ENCODE assay signal across 10 cellular contexts in genomic region chr9:22452415-22453010, GRCh38. TPM values are rescaled to one million over a fixed set of nuclear protein-coding genes. Genes with fewer than 3 reads are reported as not detected.
DNase-seq lines count a peak whose midpoint lies in the region; FAIRE-seq and TF ChIP-seq lines count a peak whose summit lies in the region.
"Had no signal": no experiment of that assay in that cellular context is flagged by ENCODE, and none has a peak within 500 bp of the region (broad histone marks: within the 10 kb centered on the region; RNA-seq: fewer than 3 reads in every experiment).

No MANE protein-coding gene starts in this region.

- no peaks in the 10 kb centered on the region for H4K20me1 ChIP-seq in GM23248 (ENCODE audit: insufficient read depth)

- H3K9me2 ChIP-seq in GM23248 (ENCODE audit: insufficient read depth), result no peaks in the 10 kb centered on the region

- peaks cover 5% of the 10 kb centered on the region for H3K36me3 Mint-ChIP-seq in glutamatergic neuron (ENCODE audit: unreplicated experiment)

- WGBS in GM23248 (ENCODE audit: low coverage in 1 of 2, low lambda C conversion rate in 2 of 2, missing lambda C conversion rate in 2 of 2), 2 experiments, result 1 to 2% methylated on average over 4 of the region's 4 CpGs
- WGBS in small intestine, 3 donors, result 8 to 18% (median 14%) methylated on average over 4 of the region's 4 CpGs

- H3K4me3 ChIP-seq in GM23248, result no peak overlapping the region
- no peak overlapping the region for H3K4me3 ChIP-seq in small intestine (ENCODE audit: low read depth in 1 of 2, low read length in 2 of 2)
- H3K4me3 ChIP-seq: skin epidermis had no signal

- H3K36me3 ChIP-seq in GM23248 (ENCODE audit: low read depth) (no peaks in the 10 kb centered on the region), small intestine (ENCODE audit: control insufficient read depth in 2 of 2, insufficient read depth in 2 of 2, low read length in 2 of 2) (no peaks in the 10 kb centered on the region)

- H3K27me3 ChIP-seq in GM23248 (replicated peaks; ENCODE audit: insufficient read depth) (peaks cover 37% of the 10 kb centered on the region), small intestine (ENCODE audit: control insufficient read depth in 2 of 2, insufficient read depth in 2 of 2, low read length in 2 of 2) (no peaks in the 10 kb centered on the region)

- no peaks in the 10 kb centered on the region for H3K79me2 ChIP-seq in GM23248 (ENCODE audit: insufficient read depth)

- peaks cover 14% of the 10 kb centered on the region for H3K9me3 Mint-ChIP-seq in glutamatergic neuron (ENCODE audit: unreplicated experiment)
- H3K9me3 Mint-ChIP-seq: T-helper 1 cell treated with Interleukin-12 subunit alpha and Interleukin-12 subunit beta and Interleukin-4 antibody, amounts not matched to agents 30 μg/mL and 1 μg/mL, for 36 hours had no signal

- H3K27ac Mint-ChIP-seq in glutamatergic neuron (ENCODE audit: unreplicated experiment), result peak overlapping the region; percentile 64
- H3K27ac Mint-ChIP-seq: T-helper 1 cell treated with Interleukin-12 subunit alpha and Interleukin-12 subunit beta and Interleukin-4 antibody, amounts not matched to agents 30 μg/mL and 1 μg/mL, for 36 hours had no signal

- H3K4me1 ChIP-seq in GM23248 (ENCODE audit: insufficient read depth), result no peaks in the 10 kb centered on the region
- no peaks in the 10 kb centered on the region for H3K4me1 ChIP-seq in small intestine (ENCODE audit: control insufficient read depth in 2 of 2, insufficient read depth in 1 of 2, low read depth in 1 of 2, low read length in 1 of 2)

- FAIRE-seq in small intestine (lab: Jason Lieb, UNC) (peak; percentile 95), GM19239 (lab: Jason Lieb, UNC) (no peak)

- no peaks in the 10 kb centered on the region for H3K27me3 Mint-ChIP-seq in glutamatergic neuron (ENCODE audit: unreplicated experiment)

- TF ChIP-seq CTCF in glutamatergic neuron (IDR thresholded peaks at IDR 0.05; ENCODE audit: partially characterized antibody, unreplicated experiment), result peak; percentile 96

- DNase-seq in DMS114 treated with DMSO at 0.1 percent for 48 hours (lab: John Stamatoyannopoulos, UW; ENCODE audit: unreplicated experiment) (peak; percentile 21), GM23248 (peak; percentile 46), NCI-H1105 treated with DMSO at 0.1 percent for 48 hours (lab: John Stamatoyannopoulos, UW) (peak; percentile 30), glutamatergic neuron (peak; percentile 63), small intestine (peak; percentile 37), ecto neural progenitor cell (ENCODE audit: low spot score) (no peak), GM19239 (ENCODE audit: insufficient read length, low spot score) (no peak)
- DNase-seq in activated CD8-positive, alpha-beta memory T cell treated with anti-CD3 and anti-CD28 coated beads, Interleukin-2, amount 50 U/mL, for 48 hours, result peak; percentile 58

- H3F3A ChIP-seq in GM23248 (ENCODE audit: insufficient read depth), result no peaks in the 10 kb centered on the region

- no peak overlapping the region for H2AFZ ChIP-seq in GM23248

- in situ Hi-C loops in GM23248 (cut with MboI), result no loop called here

- H3K9me3 ChIP-seq in GM23248 (ENCODE audit: low read depth) (no peaks in the 10 kb centered on the region), small intestine (ENCODE audit: control insufficient read depth, low read depth) (no peaks in the 10 kb centered on the region)

- no peak overlapping the region for H3K9ac ChIP-seq in GM23248

- H3K4me2 ChIP-seq in GM23248 (ENCODE audit: unreplicated experiment), result no peak overlapping the region

- peak overlapping the region; percentile 82 for H3K4me3 Mint-ChIP-seq in glutamatergic neuron (ENCODE audit: unreplicated experiment)
- H3K4me3 Mint-ChIP-seq: T-helper 1 cell treated with Interleukin-12 subunit alpha and Interleukin-12 subunit beta and Interleukin-4 antibody, amounts not matched to agents 30 μg/mL and 1 μg/mL, for 36 hours had no signal

- H3K4me1 Mint-ChIP-seq in glutamatergic neuron (ENCODE audit: low read depth, unreplicated experiment), result peaks cover 31% of the 10 kb centered on the region

- no peak overlapping the region for H3K27ac ChIP-seq in GM23248
- no peak overlapping the region for H3K27ac ChIP-seq in small intestine (ENCODE audit: low read depth in 1 of 2, low read length in 1 of 2)
- H3K27ac ChIP-seq: skin epidermis had no signal

RNA-seq across cellular contexts. Expression of gene DMRTA1, which starts 5.9 kb away (rescaled TPM):
- total RNA-seq in GM23248 (2014; rRNA removed; shearing (Covaris generic)), result 0.11 TPM in 1 of 2 replicates, not detected in the other
- polyA plus RNA-seq in GM23248 (2016; fragmentation: Nextera tagmentation; extraction: Ambion mirVana) (not detected in 2 replicates), small intestine (under 1 TPM in 2 of 3 donors, not detected in 1; under 0.01 to 0.12 TPM)
- 30.1 TPM for total RNA-seq in glutamatergic neuron (ENCODE audit: unreplicated experiment)

Comparison
In these comparisons a context has a peak if more than half of its experiments do, and no peak if none do; other contexts are left out.
1. DNase-seq: peak in DMS114 treated with DMSO at 0.1 percent for 48 hours (single experiment), GM23248 (single experiment), NCI-H1105 treated with DMSO at 0.1 percent for 48 hours (single experiment), activated CD8-positive, alpha-beta memory T cell treated with anti-CD3 and anti-CD28 coated beads, Interleukin-2, amount 50 U/mL, for 48 hours (single experiment), glutamatergic neuron (single experiment) and small intestine (single experiment); none in ecto neural progenitor cell (single experiment) and GM19239 (single experiment).
2. RNA of gene DMRTA1, which starts 5.9 kb away (total RNA-seq): 30.1 TPM in glutamatergic neuron (single experiment); 0.11 TPM in GM23248; every median in the first group is over 10 times any median in the second.